In the genomic region with DNA sequence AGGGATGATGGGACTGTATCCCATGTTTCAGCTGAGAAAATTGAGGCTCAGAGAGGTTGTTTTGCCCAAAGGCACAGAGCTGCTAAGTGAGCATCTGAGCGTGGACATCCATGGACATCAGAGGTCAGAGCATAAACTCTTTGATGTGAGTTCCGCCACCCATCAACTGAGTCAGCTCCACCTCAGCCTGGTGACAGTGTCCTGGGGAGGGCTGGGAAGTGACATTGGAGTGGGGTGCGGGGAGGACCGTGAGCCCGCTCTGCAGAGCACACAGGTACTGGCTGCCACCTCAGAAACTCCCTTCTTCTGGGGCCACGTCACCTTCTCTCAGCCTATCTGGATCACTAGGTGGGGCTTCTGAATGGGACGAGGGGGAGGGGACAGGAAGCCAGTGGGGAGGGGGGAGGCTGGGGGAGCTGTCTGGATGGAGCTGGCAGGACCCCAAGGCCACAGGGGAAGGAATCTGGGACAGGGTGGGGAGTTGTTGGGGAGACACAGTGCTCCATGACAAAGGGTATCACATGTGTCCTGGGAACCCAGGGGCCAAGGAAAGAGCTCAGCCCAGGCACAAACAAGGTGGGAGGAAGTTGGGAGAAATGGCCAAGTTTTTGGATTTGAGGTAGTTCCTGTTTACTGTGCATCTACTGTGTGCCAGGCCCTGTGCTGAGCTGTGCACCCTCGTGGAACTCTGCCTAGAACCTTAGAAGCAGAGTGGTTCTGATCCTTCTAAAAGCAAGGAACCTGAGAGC, we compare ENCODE assay signal across 12 cellular contexts. TPM values are rescaled to one million over a fixed set of nuclear protein-coding genes. Genes with fewer than 3 reads are reported as not detected.
"Had no signal": no experiment of that assay in that cellular context is flagged by ENCODE, and none has a peak within 500 bp of the region (broad histone marks: within the 10 kb centered on the region; RNA-seq: fewer than 3 reads in every experiment).

No MANE protein-coding gene starts in this region.

- DNase-seq: activated CD4-positive, alpha-beta memory T cell treated with anti-CD3 and anti-CD28 coated beads, Interleukin-2, amount 10 ng/mL, durations not matched to agents 7 days and 5 days; activated effector memory CD4-positive, alpha-beta T cell treated with anti-CD3 and anti-CD28 coated beads, Interleukin-2, amount 50 U/mL, for 16 hours; activated T-cell treated with anti-CD3 and anti-CD28 coated beads, Interleukin-2, amount 50 U/mL, for 24 hours; left ventricle myocardium inferior; small intestine; stimulated activated CD4-positive, alpha-beta T cell treated with anti-CD3 and anti-CD28 coated beads, Interleukin-4, amount 100 ng/mL, for 4 hours; uterus had no signal

- H3K9me3 ChIP-seq: left ventricle myocardium inferior, prostate gland, thoracic aorta, uterus had no signal

- H3K4me1 ChIP-seq: prostate gland had no signal

- ATAC-seq: natural killer cell treated with Interleukin-12 subunit alpha and Interleukin-12 subunit beta and Interleukin-15 and Interleukin-18, amount 100 ng/mL, for 72 hours had no signal

- H3K36me3 ChIP-seq: cardiac muscle cell, left ventricle myocardium inferior, prostate gland, thoracic aorta, uterus had no signal

- H3K27ac ChIP-seq: left ventricle myocardium inferior, prostate gland, thoracic aorta, uterus, VCaP had no signal

- H3K4me3 ChIP-seq: cardiac muscle cell, left ventricle myocardium inferior, prostate gland, thoracic aorta, uterus had no signal

RNA-seq across cellular contexts. Expression of a gene that starts 2.5 kb away (rescaled TPM):
- total RNA-seq: activated CD4-positive, alpha-beta memory T cell treated with anti-CD3 and anti-CD28 coated beads, Interleukin-2, amount 10 ng/mL, durations not matched to agents 7 days and 5 days; natural killer cell treated with Interleukin-12 subunit alpha and Interleukin-12 subunit beta and Interleukin-15 and Interleukin-18, amount 100 ng/mL, for 72 hours had no signal
